ENCODE assay signal across 14 cellular contexts in genomic region chr20:15986690-15987089, GRCh38.
DNase-seq lines count a peak whose midpoint lies in the region; ATAC-seq and FAIRE-seq lines count a peak whose summit lies in the region.
"Had no signal": no experiment of that assay in that cellular context is flagged by ENCODE, and none has a peak within 500 bp of the region (broad histone marks: within the 10 kb centered on the region; RNA-seq: fewer than 3 reads in every experiment).

No MANE protein-coding gene starts in this region.

- intact Hi-C loops in activated T-helper 1 cell treated with anti-CD3 and anti-CD28 coated beads, Interleukin-12 subunit alpha, Interleukin-12 subunit beta, Interleukin-2, Interleukin-4 antibody, amounts not matched to agents 30 ng/mL and 10 ng/mL and 1 ng/mL, durations not matched to agents 14 hours and 24 hours and 36 hours (cut with micrococcal nuclease): no loop called here

- H3K27ac Mint-ChIP-seq in activated T-helper 1 cell treated with anti-CD3 and anti-CD28 coated beads, Interleukin-12 subunit alpha, Interleukin-12 subunit beta, Interleukin-2, Interleukin-4 antibody, amounts not matched to agents 30 ng/mL and 10 ng/mL and 1 ng/mL, durations not matched to agents 14 hours and 24 hours and 36 hours: no peak overlapping the region
- H3K27ac Mint-ChIP-seq: T-helper 17 cell had no signal

- peak; percentile 21 for FAIRE-seq in colon (lab: Jason Lieb, UNC)
- FAIRE-seq: D721Med had no signal

- no peaks in the 10 kb centered on the region for H3K4me1 Mint-ChIP-seq in activated T-helper 1 cell treated with anti-CD3 and anti-CD28 coated beads, Interleukin-12 subunit alpha, Interleukin-12 subunit beta, Interleukin-2, Interleukin-4 antibody, amounts not matched to agents 30 ng/mL and 10 ng/mL and 1 ng/mL, durations not matched to agents 14 hours and 24 hours and 36 hours (ENCODE audit: low read depth)
- H3K4me1 Mint-ChIP-seq: T-helper 17 cell had no signal

- peaks cover 14% of the 10 kb centered on the region for H3K9me3 Mint-ChIP-seq in activated T-helper 1 cell treated with anti-CD3 and anti-CD28 coated beads, Interleukin-12 subunit alpha, Interleukin-12 subunit beta, Interleukin-2, Interleukin-4 antibody, amounts not matched to agents 30 ng/mL and 10 ng/mL and 1 ng/mL, durations not matched to agents 14 hours and 24 hours and 36 hours

- H3K4me3 Mint-ChIP-seq in activated T-helper 1 cell treated with anti-CD3 and anti-CD28 coated beads, Interleukin-12 subunit alpha, Interleukin-12 subunit beta, Interleukin-2, Interleukin-4 antibody, amounts not matched to agents 30 ng/mL and 10 ng/mL and 1 ng/mL, durations not matched to agents 14 hours and 24 hours and 36 hours: no peak overlapping the region
- H3K4me3 Mint-ChIP-seq: T-helper 17 cell had no signal

- H3K27me3 Mint-ChIP-seq in activated T-helper 1 cell treated with anti-CD3 and anti-CD28 coated beads, Interleukin-12 subunit alpha, Interleukin-12 subunit beta, Interleukin-2, Interleukin-4 antibody, amounts not matched to agents 30 ng/mL and 10 ng/mL and 1 ng/mL, durations not matched to agents 14 hours and 24 hours and 36 hours (ENCODE audit: insufficient read depth): no peaks in the 10 kb centered on the region
- H3K27me3 Mint-ChIP-seq: T-helper 17 cell had no signal

- DNase-seq in NK-92 (lab: John Stamatoyannopoulos, UW; ENCODE audit: unreplicated experiment) (no peak), GM19240 (ENCODE audit: insufficient read length, low spot score) (no peak), NOMO-1 treated with DMSO at 0.1 percent for 48 hours (lab: John Stamatoyannopoulos, UW; ENCODE audit: unreplicated experiment) (no peak)
- no peak for DNase-seq in activated T-helper 1 cell treated with anti-CD3 and anti-CD28 coated beads, Interleukin-12 subunit alpha, Interleukin-12 subunit beta, Interleukin-2, Interleukin-4 antibody, amounts not matched to agents 30 ng/mL and 10 ng/mL and 1 ng/mL, durations not matched to agents 14 hours and 24 hours and 36 hours (ENCODE audit: low spot score)
- DNase-seq: activated CD8-positive, alpha-beta memory T cell treated with anti-CD3 and anti-CD28 coated beads, Interleukin-2, amount 50 U/mL, for 4 hours; erythroblast; GOT3; NCI-H82; T-helper 17 cell had no signal

- ATAC-seq in GM18870 (IDR thresholded peaks at IDR 0.05; ENCODE audit: unreplicated experiment) (peak; percentile 99), GM21717 (IDR thresholded peaks at IDR 0.05; ENCODE audit: unreplicated experiment) (peak; percentile 95), HG03108 (IDR thresholded peaks at IDR 0.05; ENCODE audit: unreplicated experiment) (peak; percentile 94)
- ATAC-seq: T-helper 17 cell had no signal

- no peaks in the 10 kb centered on the region for H3K36me3 Mint-ChIP-seq in activated T-helper 1 cell treated with anti-CD3 and anti-CD28 coated beads, Interleukin-12 subunit alpha, Interleukin-12 subunit beta, Interleukin-2, Interleukin-4 antibody, amounts not matched to agents 30 ng/mL and 10 ng/mL and 1 ng/mL, durations not matched to agents 14 hours and 24 hours and 36 hours (ENCODE audit: low read depth)
